Comparison of ENCODE assay signal across 10 cellular contexts in the genomic region with DNA sequence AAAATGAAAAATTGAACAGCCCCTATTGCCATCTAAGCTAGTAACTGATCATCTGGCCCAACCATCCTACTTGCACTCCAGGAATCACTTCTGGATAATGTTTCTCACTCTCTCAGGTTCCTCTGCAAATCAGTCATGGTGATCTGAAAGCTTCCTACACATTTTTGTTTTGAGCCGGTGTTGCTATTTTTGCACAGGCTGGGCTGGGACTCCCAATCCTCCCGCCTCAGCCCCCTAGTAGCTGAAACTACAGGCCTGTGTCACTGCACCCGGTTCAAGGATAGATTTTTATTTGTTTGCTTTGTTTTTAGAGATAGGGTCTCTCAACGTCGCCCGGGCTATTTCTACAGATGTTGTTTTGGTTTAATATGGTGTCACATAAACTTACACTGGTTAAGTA. TPM values are rescaled to one million over a fixed set of nuclear protein-coding genes. Genes with fewer than 3 reads are reported as not detected.
DNase-seq lines count a peak whose midpoint lies in the region; ATAC-seq and TF ChIP-seq lines count a peak whose summit lies in the region.
"Had no signal": no experiment of that assay in that cellular context is flagged by ENCODE, and none has a peak within 500 bp of the region (broad histone marks: within the 10 kb centered on the region; RNA-seq: fewer than 3 reads in every experiment).

No MANE protein-coding gene starts in this region.

- H3K9me3 Mint-ChIP-seq in activated naive CD4-positive, alpha-beta T cell treated with anti-CD3 and anti-CD28 coated beads, Interleukin-2, amount 10 ng/mL, durations not matched to agents 7 days and 5 days = peaks cover 5% of the 10 kb centered on the region
- H3K9me3 Mint-ChIP-seq in effector memory CD8-positive, alpha-beta T cell = no peaks in the 10 kb centered on the region

- peak; percentile 47 for ATAC-seq in HG03354 (IDR thresholded peaks at IDR 0.05; ENCODE audit: poor library complexity, severe bottlenecking, unreplicated experiment)
- no peak for ATAC-seq in effector memory CD8-positive, alpha-beta T cell (replicated peaks)
- no peak for ATAC-seq in thoracic aorta (ENCODE audit: insufficient number of reproducible peaks, low FRiP score, low read depth)
- no peak for ATAC-seq in HG02970 (IDR thresholded peaks at IDR 0.05; ENCODE audit: low FRiP score, unreplicated experiment)

- H3K36me3 ChIP-seq in thoracic aorta = no peaks in the 10 kb centered on the region
- H3K36me3 ChIP-seq in esophagus squamous epithelium = no peaks in the 10 kb centered on the region

- TF ChIP-seq POLR2A in esophagus squamous epithelium (IDR thresholded peaks at IDR 0.05) = no peak

- no peaks in the 10 kb centered on the region for H3K27me3 ChIP-seq in thoracic aorta (replicated peaks; ENCODE audit: insufficient read depth)
- no peaks in the 10 kb centered on the region for H3K27me3 ChIP-seq in esophagus squamous epithelium

- peak overlapping the region; percentile 75 for H3K27ac Mint-ChIP-seq in activated naive CD4-positive, alpha-beta T cell treated with anti-CD3 and anti-CD28 coated beads, Interleukin-2, amount 10 ng/mL, durations not matched to agents 7 days and 5 days
- peak overlapping the region; percentile 88 to 94 for H3K27ac Mint-ChIP-seq in effector memory CD8-positive, alpha-beta T cell

- peaks cover 8% of the 10 kb centered on the region for H3K36me3 Mint-ChIP-seq in activated naive CD4-positive, alpha-beta T cell treated with anti-CD3 and anti-CD28 coated beads, Interleukin-2, amount 10 ng/mL, durations not matched to agents 7 days and 5 days
- H3K36me3 Mint-ChIP-seq in effector memory CD8-positive, alpha-beta T cell (ENCODE audit: insufficient read depth) = no peaks in the 10 kb centered on the region

- TF ChIP-seq CTCF in thoracic aorta (IDR thresholded peaks at IDR 0.05) = no peak
- TF ChIP-seq CTCF in esophagus squamous epithelium (IDR thresholded peaks at IDR 0.05) = no peak

- peaks cover 4% of the 10 kb centered on the region for H3K27me3 Mint-ChIP-seq in activated naive CD4-positive, alpha-beta T cell treated with anti-CD3 and anti-CD28 coated beads, Interleukin-2, amount 10 ng/mL, durations not matched to agents 7 days and 5 days
- H3K27me3 Mint-ChIP-seq in effector memory CD8-positive, alpha-beta T cell = peaks cover 21 to 25% of the 10 kb centered on the region in 2 donors

- H3K9me3 ChIP-seq in thoracic aorta (no peaks in the 10 kb centered on the region), esophagus squamous epithelium (no peaks in the 10 kb centered on the region)

- H3K4me3 ChIP-seq in thoracic aorta = peak overlapping the region; percentile 47
- peak overlapping the region in 2 of 4 donors; percentile 6 to 48 for H3K4me3 ChIP-seq in esophagus squamous epithelium

- no peaks in the 10 kb centered on the region for H3K4me1 ChIP-seq in thoracic aorta (ENCODE audit: control insufficient read depth in 1 of 2, low read depth in 2 of 2)
- no peaks in the 10 kb centered on the region for H3K4me1 ChIP-seq in esophagus squamous epithelium

- DNase-seq in activated naive CD4-positive, alpha-beta T cell treated with anti-CD3 and anti-CD28 coated beads, Interleukin-2, amount 10 ng/mL, durations not matched to agents 7 days and 5 days = no peak
- no peak for DNase-seq in activated naive CD4-positive, alpha-beta T cell treated with Interleukin-2 at 50 U/mL for 16 hours
- DNase-seq in effector memory CD8-positive, alpha-beta T cell = no peak
- DNase-seq in thoracic aorta (ENCODE audit: low spot score) (no peak), esophagus squamous epithelium (lab: John Stamatoyannopoulos, UW) (no peak), posterior vena cava (ENCODE audit: low spot score) (no peak)
- DNase-seq: hypothalamus, NCI-H2171 treated with DMSO at 0.1 percent for 48 hours had no signal

- no peak overlapping the region for H3K27ac ChIP-seq in thoracic aorta
- H3K27ac ChIP-seq in esophagus squamous epithelium = peak overlapping the region in 1 of 4 donors; percentile 25

- intact Hi-C loops in esophagus squamous epithelium (cut with DNase I) (no loop called here), posterior vena cava (cut with DNase I) (no loop called here)

- CTCF ChIA-PET in activated naive CD4-positive, alpha-beta T cell treated with anti-CD3 and anti-CD28 coated beads, Interleukin-2, amount 10 ng/mL, durations not matched to agents 7 days and 5 days (lab: Charles Lee) = interaction anchor here (1.0 to 2.5 kb wide), 3 partner anchors 13 to 524 kb away, joined by 5 to 7 read pairs (median 5); no protein-coding TSS in a partner anchor

- 40 to 72% methylated on average over 6 of the region's 6 CpGs for WGBS in esophagus squamous epithelium, 2 donors

- H3K4me1 Mint-ChIP-seq in activated naive CD4-positive, alpha-beta T cell treated with anti-CD3 and anti-CD28 coated beads, Interleukin-2, amount 10 ng/mL, durations not matched to agents 7 days and 5 days = peaks cover 18% of the 10 kb centered on the region
- peaks cover 10% of the 10 kb centered on the region in 2 donors for H3K4me1 Mint-ChIP-seq in effector memory CD8-positive, alpha-beta T cell (ENCODE audit: low read depth in 2 of 2)

- peak overlapping the region; percentile 47 for H3K4me3 Mint-ChIP-seq in activated naive CD4-positive, alpha-beta T cell treated with anti-CD3 and anti-CD28 coated beads, Interleukin-2, amount 10 ng/mL, durations not matched to agents 7 days and 5 days
- H3K4me3 Mint-ChIP-seq in effector memory CD8-positive, alpha-beta T cell = peak overlapping the region; percentile 69 to 78

RNA-seq across cellular contexts. Expression of a gene that starts 40.5 kb away (rescaled TPM):
- total RNA-seq in thoracic aorta (100 to 1,000 TPM; 142 to 191 TPM), esophagus squamous epithelium (1 to 10 TPM in 3 of 4 donors, under 1 TPM in 1; 0.49 to 6.7 (median 3.3) TPM), posterior vena cava (10 to 100 TPM; 10.6 to 17.3 TPM)

Comparison
In these comparisons a context has a peak if more than half of its experiments do, and no peak if none do; other contexts are left out.
1. RNA of a gene that starts 40.5 kb away (total RNA-seq): 142 to 191 TPM in thoracic aorta; 10.6 to 17.3 TPM in posterior vena cava and 0.49 to 6.7 TPM in esophagus squamous epithelium; every median in the first group is over 4 times any median in the second.